In genomic region chr11:134761361-134761760, GRCh38 we compare ENCODE assay signal across 1 cellular context.
TF ChIP-seq lines count a peak whose summit lies in the region.

No MANE protein-coding gene starts in this region.

TF ChIP-seq in K562, 482 proteins besides CTCF, POLR2A, EP300 and RAD21:
- TF ChIP-seq KDM4B (IDR thresholded peaks at IDR 0.05; ENCODE audit: borderline replicate concordance in 2 of 2, low read depth in 1 of 2) (no peak), PHTF2 (CRISPR knock-in tag; IDR thresholded peaks at IDR 0.05) (no peak), SRSF7 (optimal IDR thresholded peaks at IDR 0.05; ENCODE audit: low read depth, low read length) (no peak), ZNF232 (CRISPR knock-in tag; IDR thresholded peaks at IDR 0.05) (no peak), SMARCA4 (IDR thresholded peaks at IDR 0.05) (no peak), XRCC3 (IDR thresholded peaks at IDR 0.05) (no peak), ETV5 (CRISPR knock-in tag; IDR thresholded peaks at IDR 0.05; ENCODE audit: low read depth) (no peak), TBP (optimal IDR thresholded peaks at IDR 0.05; ENCODE audit: low read depth, low read length) (no peak), CHD4 (IDR thresholded peaks at IDR 0.05; ENCODE audit: insufficient read depth, insufficient replicate concordance, low read depth, low read length, poor library complexity, severe bottlenecking) (no peak), ASH1L (IDR thresholded peaks at IDR 0.05; ENCODE audit: borderline replicate concordance, low read depth, partially characterized antibody) (no peak)
- TF ChIP-seq, protein P1, sequence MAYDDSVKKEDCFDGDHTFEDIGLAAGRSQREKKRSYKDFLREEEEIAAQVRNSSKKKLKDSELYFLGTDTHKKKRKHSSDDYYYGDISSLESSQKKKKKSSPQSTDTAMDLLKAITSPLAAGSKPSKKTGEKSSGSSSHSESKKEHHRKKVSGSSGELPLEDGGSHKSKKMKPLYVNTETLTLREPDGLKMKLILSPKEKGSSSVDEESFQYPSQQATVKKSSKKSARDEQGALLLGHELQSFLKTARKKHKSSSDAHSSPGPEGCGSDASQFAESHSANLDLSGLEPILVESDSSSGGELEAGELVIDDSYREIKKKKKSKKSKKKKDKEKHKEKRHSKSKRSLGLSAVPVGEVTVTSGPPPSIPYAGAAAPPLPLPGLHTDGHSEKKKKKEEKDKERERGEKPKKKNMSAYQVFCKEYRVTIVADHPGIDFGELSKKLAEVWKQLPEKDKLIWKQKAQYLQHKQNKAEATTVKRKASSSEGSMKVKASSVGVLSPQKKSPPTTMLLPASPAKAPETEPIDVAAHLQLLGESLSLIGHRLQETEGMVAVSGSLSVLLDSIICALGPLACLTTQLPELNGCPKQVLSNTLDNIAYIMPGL (CRISPR knock-in tag; IDR thresholded peaks at IDR 0.05) = no peak
- TF ChIP-seq, protein P2, sequence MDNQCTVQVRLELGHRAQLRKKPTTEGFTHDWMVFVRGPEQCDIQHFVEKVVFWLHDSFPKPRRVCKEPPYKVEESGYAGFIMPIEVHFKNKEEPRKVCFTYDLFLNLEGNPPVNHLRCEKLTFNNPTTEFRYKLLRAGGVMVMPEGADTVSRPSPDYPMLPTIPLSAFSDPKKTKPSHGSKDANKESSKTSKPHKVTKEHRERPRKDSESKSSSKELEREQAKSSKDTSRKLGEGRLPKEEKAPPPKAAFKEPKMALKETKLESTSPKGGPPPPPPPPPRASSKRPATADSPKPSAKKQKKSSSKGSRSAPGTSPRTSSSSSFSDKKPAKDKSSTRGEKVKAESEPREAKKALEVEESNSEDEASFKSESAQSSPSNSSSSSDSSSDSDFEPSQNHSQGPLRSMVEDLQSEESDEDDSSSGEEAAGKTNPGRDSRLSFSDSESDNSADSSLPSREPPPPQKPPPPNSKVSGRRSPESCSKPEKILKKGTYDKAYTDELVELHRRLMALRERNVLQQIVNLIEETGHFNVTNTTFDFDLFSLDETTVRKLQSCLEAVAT (IDR thresholded peaks at IDR 0.05) = no peak
- TF ChIP-seq, protein P3, sequence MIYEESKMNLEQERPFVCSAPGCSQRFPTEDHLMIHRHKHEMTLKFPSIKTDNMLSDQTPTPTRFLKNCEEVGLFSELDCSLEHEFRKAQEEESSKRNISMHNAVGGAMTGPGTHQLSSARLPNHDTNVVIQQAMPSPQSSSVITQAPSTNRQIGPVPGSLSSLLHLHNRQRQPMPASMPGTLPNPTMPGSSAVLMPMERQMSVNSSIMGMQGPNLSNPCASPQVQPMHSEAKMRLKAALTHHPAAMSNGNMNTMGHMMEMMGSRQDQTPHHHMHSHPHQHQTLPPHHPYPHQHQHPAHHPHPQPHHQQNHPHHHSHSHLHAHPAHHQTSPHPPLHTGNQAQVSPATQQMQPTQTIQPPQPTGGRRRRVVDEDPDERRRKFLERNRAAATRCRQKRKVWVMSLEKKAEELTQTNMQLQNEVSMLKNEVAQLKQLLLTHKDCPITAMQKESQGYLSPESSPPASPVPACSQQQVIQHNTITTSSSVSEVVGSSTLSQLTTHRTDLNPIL (CRISPR knock-in tag; IDR thresholded peaks at IDR 0.05) = no peak
- TF ChIP-seq, protein P4, sequence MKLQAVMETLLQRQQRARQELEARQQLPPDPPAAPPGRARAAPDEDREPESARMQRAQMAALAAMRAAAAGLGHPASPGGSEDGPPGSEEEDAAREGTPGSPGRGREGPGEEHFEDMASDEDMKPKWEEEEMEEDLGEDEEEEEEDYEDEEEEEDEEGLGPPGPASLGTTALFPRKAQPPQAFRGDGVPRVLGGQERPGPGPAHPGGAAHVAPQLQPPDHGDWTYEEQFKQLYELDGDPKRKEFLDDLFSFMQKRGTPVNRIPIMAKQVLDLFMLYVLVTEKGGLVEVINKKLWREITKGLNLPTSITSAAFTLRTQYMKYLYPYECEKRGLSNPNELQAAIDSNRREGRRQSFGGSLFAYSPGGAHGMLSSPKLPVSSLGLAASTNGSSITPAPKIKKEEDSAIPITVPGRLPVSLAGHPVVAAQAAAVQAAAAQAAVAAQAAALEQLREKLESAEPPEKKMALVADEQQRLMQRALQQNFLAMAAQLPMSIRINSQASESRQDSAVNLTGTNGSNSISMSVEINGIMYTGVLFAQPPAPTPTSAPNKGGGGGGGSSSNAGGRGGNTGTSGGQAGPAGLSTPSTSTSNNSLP (IDR thresholded peaks at IDR 0.05; ENCODE audit: borderline replicate concordance, low read depth, low read length) = no peak
